In the genomic region with DNA sequence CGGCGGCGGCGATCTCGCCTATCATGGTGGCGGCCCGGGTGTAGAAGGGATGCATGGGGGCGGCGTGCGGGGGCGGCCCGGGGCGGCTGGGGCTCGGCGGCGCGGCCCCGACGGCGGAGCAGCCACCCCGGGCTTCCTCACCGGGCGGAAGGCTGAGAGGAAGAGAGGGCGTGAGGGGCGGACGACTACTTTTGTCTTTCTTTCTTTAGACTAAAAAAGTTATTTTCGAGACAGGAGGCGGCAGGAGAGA, we compare ENCODE assay signal across 8 cellular contexts. TPM values are rescaled to one million over a fixed set of nuclear protein-coding genes. Genes with fewer than 3 reads are reported as not detected.
A peak's percentile ranks its signal among the peaks of the same experiment; 100 is the strongest.
DNase-seq lines count a peak whose midpoint lies in the region; ATAC-seq, FAIRE-seq and TF ChIP-seq lines count a peak whose summit lies in the region.

No MANE protein-coding gene starts in this region.

- ATAC-seq in mucosa of descending colon: peak; percentile 2
- no peak for ATAC-seq in HG03378 (IDR thresholded peaks at IDR 0.05; ENCODE audit: unreplicated experiment)

- peak overlapping the region; percentile 86 for H3K27ac ChIP-seq in KOPT-K1 (ENCODE audit: low read depth, low read length, poor library complexity, severe bottlenecking)

- intact Hi-C loops in mucosa of descending colon (cut with DNase I, micrococcal nuclease): loop anchor here (10.0 kb wide), 3 partner anchors 331 to 429 kb away; no protein-coding TSS in a partner anchor

- DNase-seq in NCI-H146 (lab: John Stamatoyannopoulos, UW) (peak; percentile 63), NCI-H146 treated with DMSO at 0.1 percent for 48 hours (lab: John Stamatoyannopoulos, UW; ENCODE audit: unreplicated experiment) (no peak), choroid plexus epithelial cell (ENCODE audit: low read depth) (no peak), mucosa of descending colon (no peak), urothelium cell line (ENCODE audit: low spot score) (no peak), D721Med (ENCODE audit: insufficient read length, low spot score) (no peak)

- peak overlapping the region; percentile 96 for H3K4me3 ChIP-seq in choroid plexus epithelial cell (ENCODE audit: low read depth, low read length)
- peak overlapping the region; percentile 95 for H3K4me3 ChIP-seq in mucosa of descending colon

- no peak for TF ChIP-seq CTCF in choroid plexus epithelial cell (conservative IDR thresholded peaks at IDR 0.05; ENCODE audit: low read depth, low read length)
- TF ChIP-seq CTCF in mucosa of descending colon (IDR thresholded peaks at IDR 0.05): no peak
- TF ChIP-seq CTCF in D721Med (IDR thresholded peaks at IDR 0.05; ENCODE audit: insufficient read depth, missing control alignments): no peak

- no peak for FAIRE-seq in urothelium cell line (lab: Jason Lieb, UNC)
- no peak for FAIRE-seq in D721Med (lab: Jason Lieb, UNC)

- H3K36me3 ChIP-seq in KOPT-K1 (ENCODE audit: insufficient read depth, low read length): peaks cover 37% of the 10 kb centered on the region
- H3K36me3 ChIP-seq in mucosa of descending colon (ENCODE audit: low read depth): peaks cover 5% of the 10 kb centered on the region

- H3K4me1 ChIP-seq in mucosa of descending colon (ENCODE audit: low read depth): no peaks in the 10 kb centered on the region

- H3K9me3 ChIP-seq in KOPT-K1 (ENCODE audit: insufficient read depth, low read length, poor library complexity, severe bottlenecking) (no peaks in the 10 kb centered on the region), mucosa of descending colon (no peaks in the 10 kb centered on the region)

RNA-seq across cellular contexts. Expression of a gene that starts 0.2 kb away (rescaled TPM):
- total RNA-seq in mucosa of descending colon: 100 to 1,000 TPM; 124 to 176 (median 147) TPM
